In the genomic region with DNA sequence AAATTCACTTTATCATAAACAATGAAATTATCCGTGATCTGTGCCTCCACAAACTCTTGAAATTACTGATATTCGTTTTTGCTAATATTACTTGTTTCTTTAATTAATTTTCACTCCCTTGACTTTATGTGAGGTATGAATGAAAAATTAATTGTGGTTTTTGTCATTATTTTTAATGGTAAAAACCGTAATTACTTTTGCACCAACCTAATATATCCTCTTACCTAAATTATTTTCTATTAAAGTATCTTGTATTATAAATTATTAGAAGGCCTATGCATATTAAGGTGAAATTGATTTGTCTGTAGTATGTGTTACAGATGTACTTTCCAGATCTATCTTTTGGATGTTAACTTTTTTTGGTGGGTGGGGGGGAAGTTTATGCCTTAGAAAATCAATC, we compare ENCODE assay signal across 27 cellular contexts.
"Had no signal": no experiment of that assay in that cellular context is flagged by ENCODE, and none has a peak within 500 bp of the region (broad histone marks: within the 10 kb centered on the region; RNA-seq: fewer than 3 reads in every experiment).

No MANE protein-coding gene starts in this region.

- H3K27ac Mint-ChIP-seq: dendritic cell treated with granulocyte-macrophage colony-stimulating factor and Interleukin-4, amounts not matched to agents 40 ng/mL and 50 ng/mL, for 4 days; effector memory CD8-positive, alpha-beta T cell; endodermal cell had no signal

- H3K9me3 Mint-ChIP-seq: dendritic cell treated with granulocyte-macrophage colony-stimulating factor and Interleukin-4, amounts not matched to agents 40 ng/mL and 50 ng/mL, for 4 days; endodermal cell had no signal

- FAIRE-seq: endometrium, endothelial cell of umbilical vein had no signal

- DNase-seq: colonic mucosa; cortex of kidney; dermis blood vessel endothelial cell; dorsolateral prefrontal cortex; effector CD4-positive, alpha-beta T cell; effector CD8-positive, alpha-beta T cell; effector memory CD4-positive, alpha-beta T cell; effector memory CD8-positive, alpha-beta T cell; endodermal cell; erythroblast; esophagus squamous epithelium; foreskin fibroblast; foreskin keratinocyte; foreskin melanocyte; gastrocnemius medialis; glutamatergic neuron; head of caudate nucleus; heart left ventricle; heart right ventricle had no signal

- H3K27me3 ChIP-seq: colonic mucosa, esophagus muscularis mucosa, esophagus squamous epithelium, foreskin keratinocyte, gastrocnemius medialis, gastroesophageal sphincter, heart left ventricle, heart right ventricle had no signal

- ATAC-seq: effector memory CD8-positive, alpha-beta T cell; esophagus mucosa; foreskin keratinocyte; gastrocnemius medialis; gastroesophageal sphincter; heart left ventricle; heart right ventricle had no signal

- H3K4me1 Mint-ChIP-seq: endodermal cell had no signal

- H3K36me3 ChIP-seq: colonic mucosa, esophagus muscularis mucosa, esophagus squamous epithelium, gastrocnemius medialis, gastroesophageal sphincter, heart left ventricle, heart right ventricle had no signal

- H3K27ac ChIP-seq: colonic mucosa, coronary artery, dorsolateral prefrontal cortex, epithelial cell of prostate, esophagus muscularis mucosa, esophagus squamous epithelium, foreskin keratinocyte, gastrocnemius medialis, gastroesophageal sphincter, heart left ventricle, heart right ventricle had no signal

- H3K4me1 ChIP-seq: colonic mucosa, esophagus muscularis mucosa, esophagus squamous epithelium, foreskin keratinocyte, gastrocnemius medialis, gastroesophageal sphincter, heart left ventricle, heart right ventricle had no signal

- H3K27me3 Mint-ChIP-seq: dendritic cell treated with granulocyte-macrophage colony-stimulating factor and Interleukin-4, amounts not matched to agents 40 ng/mL and 50 ng/mL, for 4 days; effector memory CD8-positive, alpha-beta T cell had no signal

- H3K4me3 ChIP-seq: colonic mucosa, coronary artery, dorsolateral prefrontal cortex, esophagus muscularis mucosa, esophagus squamous epithelium, gastrocnemius medialis, gastroesophageal sphincter, heart left ventricle, heart right ventricle had no signal

- H3K9me3 ChIP-seq: colonic mucosa, esophagus muscularis mucosa, esophagus squamous epithelium, gastrocnemius medialis, gastroesophageal sphincter had no signal

- H3K4me3 Mint-ChIP-seq: dendritic cell treated with granulocyte-macrophage colony-stimulating factor and Interleukin-4, amounts not matched to agents 40 ng/mL and 50 ng/mL, for 4 days; effector memory CD8-positive, alpha-beta T cell; endodermal cell had no signal
